Comparison of ENCODE assay signal across 12 cellular contexts in the genomic region with DNA sequence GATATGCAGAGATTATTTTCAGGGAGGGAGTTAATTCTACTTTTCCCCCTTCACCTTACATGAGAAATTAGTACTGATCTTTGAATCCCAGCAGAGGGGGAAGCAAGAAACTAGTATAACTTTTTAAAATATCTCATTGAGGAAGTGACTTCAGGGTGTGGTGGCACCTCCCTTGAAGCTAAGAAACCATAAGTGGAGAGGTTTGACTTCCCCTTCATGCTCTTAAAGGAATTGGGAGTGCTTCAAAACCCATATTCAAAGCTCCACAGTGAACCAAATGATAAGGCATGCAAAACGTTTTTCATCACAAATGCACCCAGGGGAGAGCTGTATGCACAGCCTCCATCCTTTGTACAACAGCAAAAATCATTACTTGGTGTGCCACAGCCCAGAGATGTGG. TPM values are rescaled to one million over a fixed set of nuclear protein-coding genes. Genes with fewer than 3 reads are reported as not detected.
DNase-seq lines count a peak whose midpoint lies in the region; ATAC-seq, FAIRE-seq and TF ChIP-seq lines count a peak whose summit lies in the region.
"Had no signal": no experiment of that assay in that cellular context is flagged by ENCODE, and none has a peak within 500 bp of the region (broad histone marks: within the 10 kb centered on the region; RNA-seq: fewer than 3 reads in every experiment).

No MANE protein-coding gene starts in this region.

- FAIRE-seq in GM12878 (lab: Jason Lieb, UNC), result no peak

- 0% methylated on average over 1 of the region's 1 CpG for WGBS in GM12878 (ENCODE audit: insufficient coverage, insufficient replicate concordance, low lambda C conversion rate, missing lambda C conversion rate)

- ATAC-seq in HG03442 (IDR thresholded peaks at IDR 0.05; ENCODE audit: unreplicated experiment) (peak; percentile 58), GM12878 (peak; percentile 84), HG03108 (IDR thresholded peaks at IDR 0.05; ENCODE audit: unreplicated experiment) (no peak), T-helper 17 cell (no peak)
- ATAC-seq: natural killer cell treated with Interleukin-12 subunit alpha and Interleukin-12 subunit beta and Interleukin-15 and Interleukin-18, amount 100 ng/mL, for 72 hours had no signal

- no peaks in the 10 kb centered on the region for H3K27me3 ChIP-seq in GM12878 (replicated peaks in 1 of 2; ENCODE audit: control insufficient read depth in 2 of 2, insufficient read depth in 2 of 2, low read length in 1 of 2)

- in situ Hi-C loops in GM12878 (cut with MboI), result no loop called here

- H3K4me1 Mint-ChIP-seq in T-helper 17 cell, result no peaks in the 10 kb centered on the region

- H3K4me2 ChIP-seq in GM12878 (ENCODE audit: control insufficient read depth, insufficient read depth), result peak overlapping the region; percentile 26

- no peak for TF ChIP-seq RAD21 in GM12878 (IDR thresholded peaks at IDR 0.05; ENCODE audit: insufficient read depth, low read depth, low read length)

- H3K27ac Mint-ChIP-seq in T-helper 17 cell, result no peak overlapping the region
- H3K27ac Mint-ChIP-seq: CD4-positive, alpha-beta T cell had no signal

- peak; percentile 30 for DNase-seq in GM10266 (ENCODE audit: extremely low spot score)
- DNase-seq in GM20000 (ENCODE audit: low spot score), result peak; percentile 34
- peak; percentile 47 for DNase-seq in GM12878 (ENCODE audit: low read depth, low spot score)
- DNase-seq in DMS153 treated with DMSO at 0.1 percent for 48 hours (lab: John Stamatoyannopoulos, UW; ENCODE audit: unreplicated experiment), result no peak
- DNase-seq in NCI-H510A (lab: John Stamatoyannopoulos, UW), result no peak
- DNase-seq in T-helper 17 cell, result no peak
- DNase-seq: CD4-positive, alpha-beta T cell; NCI-H774 had no signal

- no peak overlapping the region for H3K9ac ChIP-seq in GM12878 (ENCODE audit: control insufficient read depth, insufficient read depth, low read length)

- H3K4me1 ChIP-seq in GM12878 (ENCODE audit: control insufficient read depth, insufficient read depth, low read length), result peaks cover 16% of the 10 kb centered on the region

- intact Hi-C loops in GM12878 (cut with micrococcal nuclease; ENCODE audit: unreplicated experiment), result no loop called here

- H3K9me3 ChIP-seq in GM12878 (replicated peaks; ENCODE audit: control insufficient read depth, insufficient read depth, low read length) (peaks cover 3% of the 10 kb centered on the region; the same call in 2 of the 3 replicates), T-helper 17 cell (ENCODE audit: control insufficient read depth, low read length, poor library complexity, severe bottlenecking) (no peaks in the 10 kb centered on the region)

- POLR2A ChIA-PET in GM12878 (lab: Charles Lee), result interaction anchor here (0.6 to 1.0 kb wide), 2 partner anchors 14 to 80 kb away, joined by 3 to 5 read pairs; no protein-coding TSS in a partner anchor

- no peak overlapping the region for H3K4me3 ChIP-seq in GM12878

- RAD21 ChIA-PET in GM12878 (lab: Charles Lee; ENCODE audit: unreplicated experiment), result interaction anchor here (0.8 to 1.2 kb wide), 3 partner anchors 34 to 59 kb away, joined by 3 to 4 read pairs (median 3); a partner anchor contains a TSS

- no peaks in the 10 kb centered on the region for H4K20me1 ChIP-seq in GM12878 (ENCODE audit: control insufficient read depth, insufficient read depth)

- TF ChIP-seq EP300 in GM12878 (IDR thresholded peaks at IDR 0.05; ENCODE audit: borderline replicate concordance in 1 of 2, control insufficient read depth in 1 of 2, low read depth in 2 of 2, low read length in 2 of 2), result no peak

- no peak for TF ChIP-seq CTCF in GM10266 (IDR thresholded peaks at IDR 0.05; ENCODE audit: control insufficient read depth, insufficient read depth, low read depth, missing control alignments)
- TF ChIP-seq CTCF in GM20000 (IDR thresholded peaks at IDR 0.05; ENCODE audit: extremely low read depth, missing control alignments), result no peak
- TF ChIP-seq CTCF in GM12878 (IDR thresholded peaks at IDR 0.05 in 2 of 3, conservative IDR thresholded peaks at IDR 0.05 in 1 of 3; ENCODE audit: control insufficient read depth in 2 of 3, extremely low read depth in 1 of 3, insufficient read depth in 1 of 3, low read depth in 3 of 3, low read length in 3 of 3), result no peak

- CTCF ChIA-PET in GM12878 (lab: Yijun Ruan, JAX), result interaction anchor here (0.7 to 3.1 kb wide), 8 partner anchors 10 to 132 kb away, joined by 3 to 16 read pairs (median 4); a partner anchor contains a TSS

- H3K79me2 ChIP-seq in GM12878 (ENCODE audit: control insufficient read depth, insufficient read depth, low read length), result no peaks in the 10 kb centered on the region

- H3K27me3 Mint-ChIP-seq in T-helper 17 cell, result peaks cover 26% of the 10 kb centered on the region
- H3K27me3 Mint-ChIP-seq: CD4-positive, alpha-beta T cell had no signal

- H2AFZ ChIP-seq in GM12878 (ENCODE audit: control insufficient read depth, low read depth, low read length), result peak overlapping the region; percentile 51; the same call in 1 of the 2 replicates

- no peak overlapping the region for H3K4me3 Mint-ChIP-seq in T-helper 17 cell
- H3K4me3 Mint-ChIP-seq: CD4-positive, alpha-beta T cell; natural killer cell treated with Interleukin-12 subunit alpha and Interleukin-12 subunit beta and Interleukin-15 and Interleukin-18, amount 100 ng/mL, for 72 hours had no signal

- no peaks in the 10 kb centered on the region for H3K36me3 Mint-ChIP-seq in T-helper 17 cell (ENCODE audit: low read depth)
- H3K36me3 Mint-ChIP-seq: natural killer cell treated with Interleukin-12 subunit alpha and Interleukin-12 subunit beta and Interleukin-15 and Interleukin-18, amount 100 ng/mL, for 72 hours had no signal

- SMC1A ChIA-PET in GM12878 (lab: Charles Lee; ENCODE audit: uncharacterized antibody, unreplicated experiment), result interaction anchor here (0.7 to 2.6 kb wide), 14 partner anchors 8 to 123 kb away, joined by 3 to 15 read pairs (median 4); a partner anchor contains a TSS

- no peaks in the 10 kb centered on the region for H3K36me3 ChIP-seq in GM12878 (ENCODE audit: control insufficient read depth in 2 of 2, insufficient read depth in 2 of 2, low read length in 1 of 2)

- no peak for TF ChIP-seq POLR2A in GM12878 (IDR thresholded peaks at IDR 0.05; ENCODE audit: low read depth, low read length)

- H3K27ac ChIP-seq in GM12878 (ENCODE audit: control insufficient read depth, insufficient read depth), result peak overlapping the region; percentile 53
- H3K27ac ChIP-seq: VCaP had no signal

- BruUV-seq in GM12878 (replicated peaks; lab: Mats Ljungman, UMichigan), result no TSS peak

RNA-seq across cellular contexts. Expression of a gene that starts 0.5 kb away (rescaled TPM):
- total RNA-seq in GM12878 (2013; cell fraction: nucleolus; rRNA removed), result 8.1 and 12.0 TPM in 2 replicates
- total RNA-seq in GM12878 (2014; rRNA removed) (0.11 and 0.40 TPM in 2 replicates), GM12878 (2014; rRNA removed; fragmentation: Illumina TruSeq; extraction: Trizol) (0.40 and 0.60 TPM in 2 replicates), GM12878 (2021) (0.77 and 1.0 TPM in 2 replicates), T-helper 17 cell (under 1 TPM in 1 of 2 donors, not detected in 1; 0.60 TPM)
- 0.85 TPM for polyA plus RNA-seq in GM12878 (2011; ENCODE audit: low read depth)
- polyA plus RNA-seq in GM12878 (2011; rRNA removed) (1.0 and 1.7 TPM in 2 replicates), GM12878 (2014; fragmentation: Illumina TruSeq; extraction: Trizol) (0.81 and 0.89 TPM in 2 replicates), GM12878 (2014; fragmentation: Nextera tagmentation; extraction: Ambion mirVana) (under 1 TPM; 0.13 to 0.18 TPM), GM12878 (2014; rRNA removed) (0.38 and 0.72 TPM in 2 replicates), GM12878 (2016; fragmentation: Nextera tagmentation; extraction: Ambion mirVana) (under 1 TPM in 1 of 2 experiments, not detected in 1; 0.63 TPM)
- polyA plus RNA-seq in GM12878 (2011; cell fraction: cytosol; rRNA removed), result 0.32 and 0.36 TPM in 2 replicates
- 3.1 and 4.8 TPM in 2 replicates for polyA plus RNA-seq in GM12878 (2011; cell fraction: nucleus; rRNA removed)
- polyA plus RNA-seq in GM12878 (2012), result 1.1 and 2.1 TPM in 2 replicates
- polyA minus RNA-seq in GM12878 (2011; rRNA and poly(A)+ RNA removed), result 0.46 and 0.73 TPM in 2 replicates
- polyA minus RNA-seq in GM12878 (2011; cell fraction: cytosol; rRNA and poly(A)+ RNA removed), result not detected in 2 replicates
- polyA minus RNA-seq in GM12878 (2011; cell fraction: nucleus; rRNA and poly(A)+ RNA removed), result 0.77 and 2.3 TPM in 2 replicates
- total RNA-seq: CD4-positive, alpha-beta T cell had no signal

RNA-seq across cellular contexts. Expression of a gene that starts 18.5 kb away (rescaled TPM):
- 56.7 and 58.7 TPM in 2 replicates for total RNA-seq in GM12878 (2013; cell fraction: nucleolus; rRNA removed)
- total RNA-seq in GM12878 (2014; rRNA removed) (2.2 and 2.9 TPM in 2 replicates), GM12878 (2014; rRNA removed; fragmentation: Illumina TruSeq; extraction: Trizol) (3.8 and 4.0 TPM in 2 replicates), GM12878 (2021) (2.3 and 3.3 TPM in 2 replicates), T-helper 17 cell (1 to 10 TPM in 1 of 2 donors, under 1 TPM in 1; 0.21 to 4.7 TPM)
- polyA plus RNA-seq in GM12878 (2011; ENCODE audit: low read depth), result 4.2 TPM
- polyA plus RNA-seq in GM12878 (2011; rRNA removed) (9.6 and 11.1 TPM in 2 replicates), GM12878 (2014; fragmentation: Illumina TruSeq; extraction: Trizol) (3.7 and 4.2 TPM in 2 replicates), GM12878 (2014; fragmentation: Nextera tagmentation; extraction: Ambion mirVana) (10 to 100 TPM in 1 of 2 experiments, 1 to 10 TPM in 1; 7.2 to 17.0 TPM), GM12878 (2014; rRNA removed) (3.9 and 4.6 TPM in 2 replicates), GM12878 (2016; fragmentation: Nextera tagmentation; extraction: Ambion mirVana) (1 to 10 TPM; 1.7 to 1.8 TPM)
- 5.5 and 6.1 TPM in 2 replicates for polyA plus RNA-seq in GM12878 (2011; cell fraction: cytosol; rRNA removed)
- polyA plus RNA-seq in GM12878 (2011; cell fraction: nucleus; rRNA removed), result 7.6 and 7.8 TPM in 2 replicates
- polyA plus RNA-seq in GM12878 (2012), result 3.9 and 7.1 TPM in 2 replicates
- 8.6 and 12.4 TPM in 2 replicates for polyA minus RNA-seq in GM12878 (2011; rRNA and poly(A)+ RNA removed)
- 4.8 TPM in 1 of 2 replicates, not detected in the other for polyA minus RNA-seq in GM12878 (2011; cell fraction: cytosol; rRNA and poly(A)+ RNA removed)
- polyA minus RNA-seq in GM12878 (2011; cell fraction: nucleus; rRNA and poly(A)+ RNA removed), result 5.1 and 7.0 TPM in 2 replicates

RNA-seq across cellular contexts. Expression of a gene that starts 32.6 kb away (rescaled TPM):
- total RNA-seq in GM12878 (2013; cell fraction: nucleolus; rRNA removed), result not detected in 2 replicates
- total RNA-seq in GM12878 (2014; rRNA removed), result not detected in 2 replicates
- not detected in 2 replicates for total RNA-seq in GM12878 (2014; rRNA removed; fragmentation: Illumina TruSeq; extraction: Trizol)
- total RNA-seq in GM12878 (2021), result not detected in 2 replicates
- not detected for polyA plus RNA-seq in GM12878 (2011; ENCODE audit: low read depth)
- not detected in 2 replicates for polyA plus RNA-seq in GM12878 (2011; rRNA removed)
- not detected in 2 replicates for polyA plus RNA-seq in GM12878 (2011; cell fraction: cytosol; rRNA removed)
- not detected in 2 replicates for polyA plus RNA-seq in GM12878 (2011; cell fraction: nucleus; rRNA removed)
- polyA plus RNA-seq in GM12878 (2012), result not detected in 2 replicates
- polyA plus RNA-seq in GM12878 (2014; fragmentation: Illumina TruSeq; extraction: Trizol), result not detected in 2 replicates
- polyA plus RNA-seq in GM12878 (2014; fragmentation: Nextera tagmentation; extraction: Ambion mirVana), result not detected
- polyA plus RNA-seq in GM12878 (2014; rRNA removed), result not detected in 2 replicates
- not detected for polyA plus RNA-seq in GM12878 (2016; fragmentation: Nextera tagmentation; extraction: Ambion mirVana)
- polyA minus RNA-seq in GM12878 (2011; rRNA and poly(A)+ RNA removed), result not detected in 2 replicates
- polyA minus RNA-seq in GM12878 (2011; cell fraction: cytosol; rRNA and poly(A)+ RNA removed), result not detected in 2 replicates
- not detected in 2 replicates for polyA minus RNA-seq in GM12878 (2011; cell fraction: nucleus; rRNA and poly(A)+ RNA removed)
- not detected for total RNA-seq in T-helper 17 cell
- total RNA-seq: CD4-positive, alpha-beta T cell; natural killer cell treated with Interleukin-12 subunit alpha and Interleukin-12 subunit beta and Interleukin-15 and Interleukin-18, amount 100 ng/mL, for 72 hours had no signal

RNA-seq across cellular contexts. Expression of a gene that starts 58.9 kb away (rescaled TPM):
- 2,844 and 2,953 TPM in 2 replicates for total RNA-seq in GM12878 (2013; cell fraction: nucleolus; rRNA removed)
- 648 and 816 TPM in 2 replicates for total RNA-seq in GM12878 (2014; rRNA removed)
- 704 and 727 TPM in 2 replicates for total RNA-seq in GM12878 (2014; rRNA removed; fragmentation: Illumina TruSeq; extraction: Trizol)
- total RNA-seq in GM12878 (2021), result 464 and 482 TPM in 2 replicates
- polyA plus RNA-seq in GM12878 (2011; ENCODE audit: low read depth), result 240 TPM
- 2,106 and 2,789 TPM in 2 replicates for polyA plus RNA-seq in GM12878 (2011; rRNA removed)
- polyA plus RNA-seq in GM12878 (2011; cell fraction: cytosol; rRNA removed), result 525 and 638 TPM in 2 replicates
- 3,281 and 5,236 TPM in 2 replicates for polyA plus RNA-seq in GM12878 (2011; cell fraction: nucleus; rRNA removed)
- 385 and 600 TPM in 2 replicates for polyA plus RNA-seq in GM12878 (2012)
- 1,039 and 1,405 TPM in 2 replicates for polyA plus RNA-seq in GM12878 (2014; fragmentation: Illumina TruSeq; extraction: Trizol)
- polyA plus RNA-seq in GM12878 (2014; fragmentation: Nextera tagmentation; extraction: Ambion mirVana), result 1,000 to 10,000 TPM in 1 of 2 experiments, 100 to 1,000 TPM in 1; 730 to 1,013 TPM
- 415 and 598 TPM in 2 replicates for polyA plus RNA-seq in GM12878 (2014; rRNA removed)
- polyA plus RNA-seq in GM12878 (2016; fragmentation: Nextera tagmentation; extraction: Ambion mirVana), result 100 to 1,000 TPM; 329 to 364 TPM
- 651 and 895 TPM in 2 replicates for polyA minus RNA-seq in GM12878 (2011; rRNA and poly(A)+ RNA removed)
- 259 and 331 TPM in 2 replicates for polyA minus RNA-seq in GM12878 (2011; cell fraction: cytosol; rRNA and poly(A)+ RNA removed)
- 534 and 594 TPM in 2 replicates for polyA minus RNA-seq in GM12878 (2011; cell fraction: nucleus; rRNA and poly(A)+ RNA removed)
- total RNA-seq in T-helper 17 cell, result 10 to 100 TPM in 1 of 2 donors, under 1 TPM in 1; 0.50 to 27.9 TPM

Comparison
In these comparisons a context has a peak if more than half of its experiments do, and no peak if none do; other contexts are left out.
1. DNase-seq: peak in GM10266 (single experiment), GM20000 (single experiment) and GM12878 (single experiment); none in DMS153 treated with DMSO at 0.1 percent for 48 hours (single experiment), NCI-H510A (single experiment) and T-helper 17 cell (0 of 3).
2. ATAC-seq: peak in HG03442 (single experiment) and GM12878 (single experiment); none in HG03108 (single experiment) and T-helper 17 cell (single experiment).